ENCODE assay signal across 20 cellular contexts in genomic region chr9:95190413-95190812, GRCh38.
A peak's percentile ranks its signal among the peaks of the same experiment; 100 is the strongest.
DNase-seq lines count a peak whose midpoint lies in the region; ATAC-seq and TF ChIP-seq lines count a peak whose summit lies in the region.
"Had no signal": no experiment of that assay in that cellular context is flagged by ENCODE, and none has a peak within 500 bp of the region (broad histone marks: within the 10 kb centered on the region; RNA-seq: fewer than 3 reads in every experiment).

No MANE protein-coding gene starts in this region.

- H3K27ac ChIP-seq in SJCRH30 (peak overlapping the region; percentile 33; the same call in 1 of the 2 replicates), gastroesophageal sphincter (peak overlapping the region in 3 of 4 donors; percentile 71 to 76 (median 72)), parathyroid adenoma (peak overlapping the region; percentile 76)
- no peak overlapping the region for H3K27ac ChIP-seq in effector memory CD4-positive, alpha-beta T cell (ENCODE audit: insufficient read depth, low read length, poor library complexity, severe bottlenecking)

- intact Hi-C loops in cardiac septum (cut with DNase I), result no loop called here

- peaks cover 46% of the 10 kb centered on the region for H3K4me1 Mint-ChIP-seq in T-helper 1 cell treated with Interleukin-12 subunit alpha and Interleukin-12 subunit beta and Interleukin-4 antibody, amounts not matched to agents 30 μg/mL and 1 μg/mL, for 36 hours (ENCODE audit: low read depth)

- H3K4me3 ChIP-seq in SJCRH30 (no peak overlapping the region), gastroesophageal sphincter (no peak overlapping the region), parathyroid adenoma (ENCODE audit: low read depth, low read length) (no peak overlapping the region)
- no peak overlapping the region for H3K4me3 ChIP-seq in effector memory CD4-positive, alpha-beta T cell (ENCODE audit: insufficient read depth, low read depth, low read length, poor library complexity, severe bottlenecking)
- H3K4me3 ChIP-seq: K562 had no signal

- H3K9ac ChIP-seq in parathyroid adenoma, result no peak overlapping the region

- peak overlapping the region; percentile 82 for H3K27ac Mint-ChIP-seq in T-helper 1 cell treated with Interleukin-12 subunit alpha and Interleukin-12 subunit beta and Interleukin-4 antibody, amounts not matched to agents 30 μg/mL and 1 μg/mL, for 36 hours
- H3K27ac Mint-ChIP-seq: B cell had no signal

- no peaks in the 10 kb centered on the region for H3K79me2 ChIP-seq in parathyroid adenoma

- H3K4me1 ChIP-seq in SJCRH30 (peaks cover 14% of the 10 kb centered on the region), gastroesophageal sphincter (peaks cover 13 to 46% (median 24%) of the 10 kb centered on the region in 3 donors), parathyroid adenoma (peaks cover 10% of the 10 kb centered on the region)
- H3K4me1 ChIP-seq in effector memory CD4-positive, alpha-beta T cell (ENCODE audit: control insufficient read depth, insufficient read depth, low read length, poor library complexity, severe bottlenecking), result no peaks in the 10 kb centered on the region

- 61 to 64% methylated on average over 2 to 3 of the region's 4 CpGs for WGBS in gastroesophageal sphincter (ENCODE audit: low coverage in 1 of 2), 2 donors

- H3K4me3 Mint-ChIP-seq in T-helper 1 cell treated with Interleukin-12 subunit alpha and Interleukin-12 subunit beta and Interleukin-4 antibody, amounts not matched to agents 30 μg/mL and 1 μg/mL, for 36 hours, result peak overlapping the region; percentile 56
- H3K4me3 Mint-ChIP-seq: B cell, WTC11 had no signal

- TF ChIP-seq EP300 in gastroesophageal sphincter (IDR thresholded peaks at IDR 0.05), result no peak

- no peaks in the 10 kb centered on the region for H3K9me3 Mint-ChIP-seq in T-helper 1 cell treated with Interleukin-12 subunit alpha and Interleukin-12 subunit beta and Interleukin-4 antibody, amounts not matched to agents 30 μg/mL and 1 μg/mL, for 36 hours

- H3K9me3 ChIP-seq in SJCRH30 (replicated peaks) (no peaks in the 10 kb centered on the region), gastroesophageal sphincter (no peaks in the 10 kb centered on the region), parathyroid adenoma (ENCODE audit: control insufficient read depth, low read length) (no peaks in the 10 kb centered on the region)
- no peaks in the 10 kb centered on the region for H3K9me3 ChIP-seq in effector memory CD4-positive, alpha-beta T cell (ENCODE audit: control insufficient read depth, low read length)
- H3K9me3 ChIP-seq: ascending aorta, heart right ventricle had no signal

- TF ChIP-seq POLR2A in gastroesophageal sphincter (IDR thresholded peaks at IDR 0.05), result no peak

- H3K27me3 Mint-ChIP-seq in T-helper 1 cell treated with Interleukin-12 subunit alpha and Interleukin-12 subunit beta and Interleukin-4 antibody, amounts not matched to agents 30 μg/mL and 1 μg/mL, for 36 hours (ENCODE audit: low read depth), result no peaks in the 10 kb centered on the region
- H3K27me3 Mint-ChIP-seq: B cell had no signal

- ATAC-seq in gastroesophageal sphincter, result no peak
- ATAC-seq: K562, WTC11 had no signal

- H3K27me3 ChIP-seq in SJCRH30 (no peaks in the 10 kb centered on the region), gastroesophageal sphincter (no peaks in the 10 kb centered on the region), parathyroid adenoma (ENCODE audit: control insufficient read depth, insufficient read depth, low read length) (no peaks in the 10 kb centered on the region)
- H3K27me3 ChIP-seq in effector memory CD4-positive, alpha-beta T cell (replicated peaks; ENCODE audit: control insufficient read depth, insufficient read depth, low read length, poor library complexity, severe bottlenecking), result no peaks in the 10 kb centered on the region
- H3K27me3 ChIP-seq: ascending aorta, heart right ventricle had no signal

- H3K36me3 Mint-ChIP-seq in T-helper 1 cell treated with Interleukin-12 subunit alpha and Interleukin-12 subunit beta and Interleukin-4 antibody, amounts not matched to agents 30 μg/mL and 1 μg/mL, for 36 hours (ENCODE audit: low read depth), result peaks cover 6% of the 10 kb centered on the region
- H3K36me3 Mint-ChIP-seq: WTC11 had no signal

- TF ChIP-seq CTCF in gastroesophageal sphincter (IDR thresholded peaks at IDR 0.05) (no peak), parathyroid adenoma (IDR thresholded peaks at IDR 0.05) (no peak)

- H3K4me2 ChIP-seq in parathyroid adenoma (ENCODE audit: low read length), result no peak overlapping the region

- DNase-seq in T-helper 1 cell (no peak), SJCRH30 (no peak), NCI-H2227 (lab: John Stamatoyannopoulos, UW; ENCODE audit: unreplicated experiment) (no peak), cardiac septum (ENCODE audit: low spot score) (no peak)
- DNase-seq in effector memory CD4-positive, alpha-beta T cell, result no peak
- DNase-seq: 8988T; activated gamma-delta T cell treated with Interleukin-2 at 50 U/mL for 16 hours; Calu3; heart right ventricle; NCI-H2029; NCI-H524 treated with DMSO at 0.1 percent for 48 hours; Right ventricle myocardium superior; stimulated activated CD4-positive, alpha-beta T cell treated with anti-CD3 and anti-CD28 coated beads, Interleukin-2, amount 100 ng/mL, for 48 hours had no signal

- H3K36me3 ChIP-seq in SJCRH30, result no peaks in the 10 kb centered on the region; the same call in 1 of the 2 replicates
- no peaks in the 10 kb centered on the region for H3K36me3 ChIP-seq in gastroesophageal sphincter
- no peaks in the 10 kb centered on the region for H3K36me3 ChIP-seq in parathyroid adenoma (ENCODE audit: control insufficient read depth, insufficient read depth, low read length)
- H3K36me3 ChIP-seq in effector memory CD4-positive, alpha-beta T cell (ENCODE audit: control insufficient read depth, insufficient read depth, low read length), result no peaks in the 10 kb centered on the region
- H3K36me3 ChIP-seq: ascending aorta, heart right ventricle had no signal

- no peak overlapping the region for H2AFZ ChIP-seq in parathyroid adenoma
